In genomic region chr5:157471709-157472108, GRCh38 we compare ENCODE assay signal across 8 cellular contexts. TPM values are rescaled to one million over a fixed set of nuclear protein-coding genes. Genes with fewer than 3 reads are reported as not detected.
A peak's percentile ranks its signal among the peaks of the same experiment; 100 is the strongest.
DNase-seq lines count a peak whose midpoint lies in the region; ATAC-seq lines count a peak whose summit lies in the region.

No MANE protein-coding gene starts in this region.

- H3K9me3 Mint-ChIP-seq in activated naive CD8-positive, alpha-beta T cell treated with anti-CD3 and anti-CD28 coated beads, Interleukin-2, amount 50 U/mL, for 24 hours = no peaks in the 10 kb centered on the region

- no peak overlapping the region for H3K4me3 ChIP-seq in Jurkat, Clone E6-1 (ENCODE audit: low read length)

- no peaks in the 10 kb centered on the region for H3K27me3 Mint-ChIP-seq in activated naive CD8-positive, alpha-beta T cell treated with anti-CD3 and anti-CD28 coated beads, Interleukin-2, amount 50 U/mL, for 24 hours

- no peaks in the 10 kb centered on the region for H3K4me1 Mint-ChIP-seq in activated naive CD8-positive, alpha-beta T cell treated with anti-CD3 and anti-CD28 coated beads, Interleukin-2, amount 50 U/mL, for 24 hours

- peak; percentile 61 for ATAC-seq in activated naive CD8-positive, alpha-beta T cell treated with anti-CD3 and anti-CD28 coated beads, Interleukin-2, amount 50 U/mL, for 24 hours
- ATAC-seq in HG03469 (IDR thresholded peaks at IDR 0.05; ENCODE audit: unreplicated experiment) = no peak

- peak; percentile 16 for DNase-seq in SIG-M5 treated with dmso at 0.1 percent for 504 hours (lab: John Stamatoyannopoulos, UW; ENCODE audit: unreplicated experiment)
- DNase-seq in SIG-M5 (lab: John Stamatoyannopoulos, UW) = no peak
- peak; percentile 16 for DNase-seq in Jurkat, Clone E6-1 (ENCODE audit: low read depth, low spot score)
- DNase-seq in activated naive CD8-positive, alpha-beta T cell treated with anti-CD3 and anti-CD28 coated beads, Interleukin-2, amount 50 U/mL, for 24 hours = peak; percentile 49
- DNase-seq in left kidney (ENCODE audit: low read depth, low spot score) = peak; percentile 31
- no peak for DNase-seq in cerebellar nuclear complex (lab: John Stamatoyannopoulos, UW)
- no peak for DNase-seq in NCI-H510A treated with DMSO at 0.1 percent for 48 hours (lab: John Stamatoyannopoulos, UW)

- no peak overlapping the region for H3K4me3 Mint-ChIP-seq in activated naive CD8-positive, alpha-beta T cell treated with anti-CD3 and anti-CD28 coated beads, Interleukin-2, amount 50 U/mL, for 24 hours

- peaks cover 4% of the 10 kb centered on the region for H3K36me3 Mint-ChIP-seq in activated naive CD8-positive, alpha-beta T cell treated with anti-CD3 and anti-CD28 coated beads, Interleukin-2, amount 50 U/mL, for 24 hours (ENCODE audit: low read depth)

- no peak overlapping the region for H3K27ac Mint-ChIP-seq in activated naive CD8-positive, alpha-beta T cell treated with anti-CD3 and anti-CD28 coated beads, Interleukin-2, amount 50 U/mL, for 24 hours

RNA-seq across cellular contexts. Expression of gene NIPAL4, which starts 11.7 kb away (rescaled TPM):
- polyA plus RNA-seq in Jurkat, Clone E6-1 (2012; ENCODE audit: insufficient read depth, insufficient read length) = not detected

Comparison
In these comparisons a context has a peak if more than half of its experiments do, and no peak if none do; other contexts are left out.
1. DNase-seq: peak in SIG-M5 treated with dmso at 0.1 percent for 504 hours (single experiment), Jurkat, Clone E6-1 (single experiment), activated naive CD8-positive, alpha-beta T cell treated with anti-CD3 and anti-CD28 coated beads, Interleukin-2, amount 50 U/mL, for 24 hours (single experiment) and left kidney (single experiment); none in SIG-M5 (single experiment), cerebellar nuclear complex (0 of 2) and NCI-H510A treated with DMSO at 0.1 percent for 48 hours (single experiment).